8 cellular contexts compared by ENCODE assay signal in genomic region chr11:66222358-66223149, GRCh38. TPM values are rescaled to one million over a fixed set of nuclear protein-coding genes. Genes with fewer than 3 reads are reported as not detected.
DNase-seq lines count a peak whose midpoint lies in the region; ATAC-seq, FAIRE-seq and TF ChIP-seq lines count a peak whose summit lies in the region.

No MANE protein-coding gene starts in this region.

- H4K8ac ChIP-seq in mesenchymal stem cell (ENCODE audit: low read length), result no peak overlapping the region

- H2BK120ac ChIP-seq in mesenchymal stem cell (ENCODE audit: low read depth, low read length), result no peak overlapping the region

- H3K9ac ChIP-seq in mesenchymal stem cell (ENCODE audit: low read length), result no peak overlapping the region

- FAIRE-seq in D721Med (lab: Jason Lieb, UNC), result no peak
- peak; percentile 98 for FAIRE-seq in HTR-8/SVneo (lab: Jason Lieb, UNC)

- no peaks in the 10 kb centered on the region for H3K27me3 ChIP-seq in mesenchymal stem cell (ENCODE audit: control insufficient read depth in 1 of 2, insufficient read depth in 1 of 2, low read length in 2 of 2)

- no peak overlapping the region for H3K4me3 ChIP-seq in mesenchymal stem cell (ENCODE audit: insufficient read depth in 1 of 2, low read depth in 1 of 2, low read length in 2 of 2)

- peak; percentile 82 for DNase-seq in D721Med (ENCODE audit: insufficient read length, low spot score)
- peak; percentile 98 for DNase-seq in HTR-8/SVneo (ENCODE audit: insufficient read length, low spot score)
- peak; percentile 37 for DNase-seq in NK-92 (lab: John Stamatoyannopoulos, UW; ENCODE audit: unreplicated experiment)
- peak; percentile 95 for DNase-seq in activated CD8-positive, alpha-beta T cell treated with anti-CD3 and anti-CD28 coated beads, Interleukin-2, amount 10 ng/mL, durations not matched to agents 7 days and 5 days
- peak; percentile 87 for DNase-seq in effector CD8-positive, alpha-beta T cell (lab: John Stamatoyannopoulos, UW)
- peak; percentile 91 for DNase-seq in mesenchymal stem cell
- peak; percentile 82 to 88 for DNase-seq in stimulated activated CD8-positive, alpha-beta memory T cell treated with anti-CD3 and anti-CD28 coated beads, Interleukin-15, amount 100 ng/mL, for 48 hours (ENCODE audit: low read depth in 2 of 2)

- H3K18ac ChIP-seq in mesenchymal stem cell (ENCODE audit: low read depth in 1 of 2, low read length in 2 of 2), result no peak overlapping the region

- peaks cover 30% of the 10 kb centered on the region for H3K4me1 Mint-ChIP-seq in activated CD8-positive, alpha-beta T cell treated with anti-CD3 and anti-CD28 coated beads, Interleukin-2, amount 10 ng/mL, durations not matched to agents 7 days and 5 days (ENCODE audit: low read depth)

- no peaks in the 10 kb centered on the region for H3K27me3 Mint-ChIP-seq in activated CD8-positive, alpha-beta T cell treated with anti-CD3 and anti-CD28 coated beads, Interleukin-2, amount 10 ng/mL, durations not matched to agents 7 days and 5 days (ENCODE audit: low read depth)

- peaks cover 10% of the 10 kb centered on the region for H3K4me1 ChIP-seq in mesenchymal stem cell (ENCODE audit: control insufficient read depth, insufficient read depth, low read depth, low read length)

- H3K36me3 ChIP-seq in mesenchymal stem cell (ENCODE audit: control insufficient read depth in 1 of 2, insufficient read depth in 2 of 2, low read depth in 1 of 2, low read length in 2 of 2), result peaks cover 51 to 57% of the 10 kb centered on the region in 2 experiments

- H3K4me3 Mint-ChIP-seq in activated CD8-positive, alpha-beta T cell treated with anti-CD3 and anti-CD28 coated beads, Interleukin-2, amount 10 ng/mL, durations not matched to agents 7 days and 5 days, result no peak overlapping the region

- peak; percentile 100 for TF ChIP-seq CTCF in D721Med (IDR thresholded peaks at IDR 0.05; ENCODE audit: insufficient read depth, missing control alignments)

- H3K14ac ChIP-seq in mesenchymal stem cell (ENCODE audit: low read length in 2 of 2), result no peak overlapping the region

- peak overlapping the region; percentile 64 for H3K27ac Mint-ChIP-seq in activated CD8-positive, alpha-beta T cell treated with anti-CD3 and anti-CD28 coated beads, Interleukin-2, amount 10 ng/mL, durations not matched to agents 7 days and 5 days

- H3K4ac ChIP-seq in mesenchymal stem cell (ENCODE audit: low read depth in 1 of 2, low read length in 2 of 2), result no peak overlapping the region

- peaks cover 3% of the 10 kb centered on the region for H3K79me1 ChIP-seq in mesenchymal stem cell (replicated peaks; ENCODE audit: low read length, poor library complexity, severe bottlenecking)

- no peak overlapping the region for H2BK12ac ChIP-seq in mesenchymal stem cell (ENCODE audit: low read length in 2 of 2)

- H3K36me3 Mint-ChIP-seq in activated CD8-positive, alpha-beta T cell treated with anti-CD3 and anti-CD28 coated beads, Interleukin-2, amount 10 ng/mL, durations not matched to agents 7 days and 5 days (ENCODE audit: low read depth), result peaks cover 20% of the 10 kb centered on the region

- H2BK5ac ChIP-seq in mesenchymal stem cell (ENCODE audit: low read depth, low read length, poor library complexity, severe bottlenecking), result no peak overlapping the region

- H3K9me3 ChIP-seq in mesenchymal stem cell (ENCODE audit: control insufficient read depth, low read length), result no peaks in the 10 kb centered on the region

- H2BK15ac ChIP-seq in mesenchymal stem cell (ENCODE audit: low read depth, poor library complexity, severe bottlenecking), result no peak overlapping the region

- H3K9me3 Mint-ChIP-seq in activated CD8-positive, alpha-beta T cell treated with anti-CD3 and anti-CD28 coated beads, Interleukin-2, amount 10 ng/mL, durations not matched to agents 7 days and 5 days (ENCODE audit: insufficient read depth), result no peaks in the 10 kb centered on the region

- H3K27ac ChIP-seq in mesenchymal stem cell (ENCODE audit: low read length, poor library complexity, severe bottlenecking), result no peak overlapping the region

- POLR2A ChIA-PET in activated CD8-positive, alpha-beta T cell treated with anti-CD3 and anti-CD28 coated beads, Interleukin-2, amount 10 ng/mL, durations not matched to agents 7 days and 5 days (lab: Charles Lee), result interaction anchor here (0.6 to 1.1 kb wide), 7 partner anchors 31 to 571 kb away, joined by 3 to 4 read pairs (median 3); partner anchors contain the start of genes RAB1B and YIF1A

- peak; percentile 85 for ATAC-seq in GM21423 (IDR thresholded peaks at IDR 0.05; ENCODE audit: unreplicated experiment)
- ATAC-seq in activated CD8-positive, alpha-beta T cell treated with anti-CD3 and anti-CD28 coated beads, Interleukin-2, amount 10 ng/mL, durations not matched to agents 7 days and 5 days, result peak; percentile 95

- H4K91ac ChIP-seq in mesenchymal stem cell (ENCODE audit: low read length), result no peak overlapping the region

- H2AFZ ChIP-seq in mesenchymal stem cell (ENCODE audit: low read depth, low read length), result no peak overlapping the region

- WGBS in mesenchymal stem cell, result 34% methylated on average over 17 of the region's 21 CpGs

- CTCF ChIA-PET in activated CD8-positive, alpha-beta T cell treated with anti-CD3 and anti-CD28 coated beads, Interleukin-2, amount 10 ng/mL, durations not matched to agents 7 days and 5 days (lab: Charles Lee), result interaction anchor here (0.6 to 3.0 kb wide), 24 partner anchors 14 to 181 kb away, joined by 3 to 25 read pairs (median 4); partner anchors contain the start of genes RAB1B and YIF1A

- H2AK5ac ChIP-seq in mesenchymal stem cell (ENCODE audit: low read length, severe bottlenecking), result no peak overlapping the region

- no peak overlapping the region for H3K23ac ChIP-seq in mesenchymal stem cell (ENCODE audit: low read length in 2 of 2)

- H3K4me2 ChIP-seq in mesenchymal stem cell (ENCODE audit: low read length, poor library complexity, severe bottlenecking), result no peak overlapping the region

RNA-seq across cellular contexts. Expression of gene KLC2, which starts 34.9 kb away (rescaled TPM):
- total RNA-seq in activated CD8-positive, alpha-beta T cell treated with anti-CD3 and anti-CD28 coated beads, Interleukin-2, amount 10 ng/mL, durations not matched to agents 7 days and 5 days, result 10 to 100 TPM; 53.5 to 59.8 TPM
- polyA plus RNA-seq in mesenchymal stem cell (2013, experiment 1 of 2), result 22.6 TPM
- 23.2 TPM for polyA plus RNA-seq in mesenchymal stem cell (2013, experiment 2 of 2)

RNA-seq across cellular contexts. Expression of gene RAB1B, which starts 45.9 kb away (rescaled TPM):
- 100 to 1,000 TPM; 160 to 170 TPM for total RNA-seq in activated CD8-positive, alpha-beta T cell treated with anti-CD3 and anti-CD28 coated beads, Interleukin-2, amount 10 ng/mL, durations not matched to agents 7 days and 5 days
- polyA plus RNA-seq in mesenchymal stem cell (2013, experiment 1 of 2), result 157 TPM
- 154 TPM for polyA plus RNA-seq in mesenchymal stem cell (2013, experiment 2 of 2)

RNA-seq across cellular contexts. Expression of gene CNIH2, which starts 55.4 kb away (rescaled TPM):
- 1 to 10 TPM; 2.7 to 3.6 TPM for total RNA-seq in activated CD8-positive, alpha-beta T cell treated with anti-CD3 and anti-CD28 coated beads, Interleukin-2, amount 10 ng/mL, durations not matched to agents 7 days and 5 days
- polyA plus RNA-seq in mesenchymal stem cell (2013, experiment 1 of 2), result 0.77 TPM
- polyA plus RNA-seq in mesenchymal stem cell (2013, experiment 2 of 2), result 0.84 TPM

Comparison
In these comparisons a context has a peak if more than half of its experiments do, and no peak if none do; other contexts are left out.
1. DNase-seq: peak in every context shown above with its lines; median percentile 98 in HTR-8/SVneo; 95 in activated CD8-positive, alpha-beta T cell treated with anti-CD3 and anti-CD28 coated beads, Interleukin-2, amount 10 ng/mL, durations not matched to agents 7 days and 5 days; 91 in mesenchymal stem cell; 87 in effector CD8-positive, alpha-beta T cell; 85 in stimulated activated CD8-positive, alpha-beta memory T cell treated with anti-CD3 and anti-CD28 coated beads, Interleukin-15, amount 100 ng/mL, for 48 hours; 82 in D721Med; 37 in NK-92.